ENCODE assay signal across 24 cellular contexts in genomic region chr3:107701299-107701698, GRCh38.
DNase-seq lines count a peak whose midpoint lies in the region; ATAC-seq, FAIRE-seq and TF ChIP-seq lines count a peak whose summit lies in the region.
"Had no signal": no experiment of that assay in that cellular context is flagged by ENCODE, and none has a peak within 500 bp of the region (broad histone marks: within the 10 kb centered on the region; RNA-seq: fewer than 3 reads in every experiment).

No MANE protein-coding gene starts in this region.

- H3K36me3 ChIP-seq in HepG2 (replicated peaks in 1 of 2; ENCODE audit: control insufficient read depth in 1 of 2, insufficient read depth in 2 of 2, low read length in 2 of 2) (no peaks in the 10 kb centered on the region), right lobe of liver (no peaks in the 10 kb centered on the region)
- H3K36me3 ChIP-seq: BE2C; BLaER1 treated with 17β-estradiol and CSF1 and Interleukin-3, amounts not matched to agents 10 nM and 100 nM had no signal

- no peak overlapping the region for H3K9ac ChIP-seq in HepG2 (ENCODE audit: insufficient read depth, low read depth, low read length)
- H3K9ac ChIP-seq: BLaER1 treated with 17β-estradiol and CSF1 and Interleukin-3, amounts not matched to agents 10 nM and 100 nM had no signal

- H3K4me3 ChIP-seq in HepG2 (replicated peaks in 1 of 3; ENCODE audit: insufficient read depth in 1 of 3, low read depth in 2 of 3, low read length in 3 of 3) (no peak overlapping the region), right lobe of liver (no peak overlapping the region)
- H3K4me3 ChIP-seq: BLaER1 treated with 17β-estradiol and CSF1 and Interleukin-3, amounts not matched to agents 10 nM and 100 nM; GM23338 had no signal

- no peak for TF ChIP-seq CTCF in HepG2 (CRISPR knock-in tag; IDR thresholded peaks at IDR 0.05)
- no peak for TF ChIP-seq CTCF in right lobe of liver (IDR thresholded peaks at IDR 0.05)
- TF ChIP-seq CTCF in neural crest cell (conservative IDR thresholded peaks at IDR 0.05), result no peak

- intact Hi-C loops in HepG2 (cut with micrococcal nuclease; ENCODE audit: unreplicated experiment), result no loop called here
- intact Hi-C loops in right lobe of liver (cut with DNase I), result no loop called here
- intact Hi-C loops in sciatic nerve (cut with DNase I), result no loop called here

- FAIRE-seq in HepG2 (lab: Jason Lieb, UNC), result no peak
- FAIRE-seq: A204.1, D721Med, G401.6, GM12892, GM19239 had no signal

- peak overlapping the region; percentile 54 for H3K27ac Mint-ChIP-seq in neural crest cell (ENCODE audit: unreplicated experiment)
- H3K27ac Mint-ChIP-seq: CD4-positive, alpha-beta T cell; CD8-positive, alpha-beta memory T cell; GM23338 had no signal

- no peak overlapping the region for H3K4me2 ChIP-seq in HepG2 (ENCODE audit: low read depth, low read length)
- H3K4me2 ChIP-seq: BLaER1 treated with 17β-estradiol and CSF1 and Interleukin-3, amounts not matched to agents 10 nM and 100 nM; GM23338 had no signal

- no peak for TF ChIP-seq POLR2A in HepG2 (IDR thresholded peaks at IDR 0.05; ENCODE audit: insufficient read depth in 1 of 2, low read depth in 2 of 2, low read length in 2 of 2)
- TF ChIP-seq POLR2A in right lobe of liver (IDR thresholded peaks at IDR 0.05), result no peak

- no peaks in the 10 kb centered on the region for H4K20me1 ChIP-seq in HepG2 (ENCODE audit: insufficient read depth, low read length)

- no peaks in the 10 kb centered on the region for H3K9me3 Mint-ChIP-seq in neural crest cell
- H3K9me3 Mint-ChIP-seq: CD4-positive, alpha-beta T cell; CD8-positive, alpha-beta memory T cell had no signal

- WGBS in HepG2 (ENCODE audit: low lambda C conversion rate), result 98% methylated on average over 2 of the region's 2 CpGs
- WGBS in right lobe of liver (ENCODE audit: insufficient coverage, low coverage, low lambda C conversion rate, missing lambda C conversion rate), result 100% methylated on average over 2 of the region's 2 CpGs

- no peaks in the 10 kb centered on the region for H3K79me2 ChIP-seq in HepG2 (ENCODE audit: insufficient read depth, low read length)

- H3K4me3 Mint-ChIP-seq in neural crest cell, result no peak overlapping the region
- H3K4me3 Mint-ChIP-seq: CD14-positive monocyte; CD4-positive, alpha-beta T cell; CD8-positive, alpha-beta memory T cell; GM23338 had no signal

- H3K4me1 Mint-ChIP-seq in neural crest cell, result peaks cover 35% of the 10 kb centered on the region

- ATAC-seq in HepG2 (no peak), right lobe of liver (no peak), GM19023 (IDR thresholded peaks at IDR 0.05; ENCODE audit: unreplicated experiment) (no peak), sciatic nerve (no peak), GM21737 (IDR thresholded peaks at IDR 0.05; ENCODE audit: unreplicated experiment) (no peak)
- ATAC-seq: GM23338 had no signal

- H3K27ac ChIP-seq in HepG2 (ENCODE audit: extremely low read length, insufficient read depth, low read length) (no peak overlapping the region), right lobe of liver (no peak overlapping the region)
- H3K27ac ChIP-seq: 22Rv1; BLaER1 treated with 17β-estradiol and CSF1 and Interleukin-3, amounts not matched to agents 10 nM and 100 nM had no signal

- no peak for TF ChIP-seq EP300 in HepG2 (IDR thresholded peaks at IDR 0.05; ENCODE audit: low read depth in 2 of 2, low read length in 2 of 2)
- TF ChIP-seq EP300 in HepG2 (CRISPR knock-in tag; IDR thresholded peaks at IDR 0.05; ENCODE audit: borderline replicate concordance), result no peak

- no peak overlapping the region for H2AFZ ChIP-seq in HepG2 (ENCODE audit: low read length)
- H2AFZ ChIP-seq: GM23338 had no signal

- in situ Hi-C loops in HepG2 (cut with HindIII; ENCODE audit: extremely low pct_ligation_motif_present, low pct_unique_long_range_greater_than_20kb), result no loop called here

- TF ChIP-seq RAD21 in HepG2 (CRISPR knock-in tag; IDR thresholded peaks at IDR 0.05), result no peak

- CTCF ChIA-PET in HepG2 (lab: Yijun Ruan, JAX; ENCODE audit: low intra/inter-chr PET ratio, low total read pairs), result no interaction called here

- no peaks in the 10 kb centered on the region for H3K27me3 Mint-ChIP-seq in neural crest cell (ENCODE audit: low read depth)
- H3K27me3 Mint-ChIP-seq: CD4-positive, alpha-beta T cell had no signal

- no TSS peak for BruUV-seq in HepG2 (replicated peaks; lab: Mats Ljungman, UMichigan)

- no peaks in the 10 kb centered on the region for H3K4me1 ChIP-seq in HepG2 (ENCODE audit: insufficient read depth, low read length)
- no peaks in the 10 kb centered on the region for H3K4me1 ChIP-seq in right lobe of liver
- H3K4me1 ChIP-seq: BE2C; BLaER1 treated with 17β-estradiol and CSF1 and Interleukin-3, amounts not matched to agents 10 nM and 100 nM had no signal

- H3K27me3 ChIP-seq in HepG2 (ENCODE audit: control insufficient read depth in 1 of 2, insufficient read depth in 2 of 2, low read length in 2 of 2) (no peaks in the 10 kb centered on the region), right lobe of liver (no peaks in the 10 kb centered on the region)
- H3K27me3 ChIP-seq: BE2C; BLaER1 treated with 17β-estradiol and CSF1 and Interleukin-3, amounts not matched to agents 10 nM and 100 nM had no signal

- DNase-seq in HepG2 (ENCODE audit: low spot score), result no peak
- DNase-seq in right lobe of liver, result no peak
- DNase-seq in NCI-H69 (lab: John Stamatoyannopoulos, UW), result peak; percentile 3
- no peak for DNase-seq in neural crest cell (ENCODE audit: low read depth, low spot score)
- DNase-seq in sciatic nerve (ENCODE audit: low spot score), result no peak
- DNase-seq: ACHN; AML-193; BE2C; CD4-positive, alpha-beta T cell; CD8-positive, alpha-beta memory T cell; DMS 273 treated with DMSO at 0.1 percent for 48 hours; DND-41; HCEC 1CT had no signal

- peaks cover 6% of the 10 kb centered on the region for H3K36me3 Mint-ChIP-seq in neural crest cell (ENCODE audit: low read depth)
- H3K36me3 Mint-ChIP-seq: CD14-positive monocyte had no signal

- H3K9me3 ChIP-seq in HepG2 (ENCODE audit: low read length) (no peaks in the 10 kb centered on the region), right lobe of liver (no peaks in the 10 kb centered on the region)
- H3K9me3 ChIP-seq: BE2C; BLaER1 treated with 17β-estradiol and CSF1 and Interleukin-3, amounts not matched to agents 10 nM and 100 nM had no signal

- POLR2A ChIA-PET in HepG2 (lab: Yijun Ruan, JAX), result no interaction called here

TF ChIP-seq in HepG2, 621 proteins besides CTCF, POLR2A, EP300 and RAD21:
- TF ChIP-seq KMT2A (CRISPR knock-in tag; IDR thresholded peaks at IDR 0.05) (no peak), SKI (IDR thresholded peaks at IDR 0.05; ENCODE audit: partially characterized antibody) (no peak), MAFF (IDR thresholded peaks at IDR 0.05; ENCODE audit: low read depth, low read length) (peak; percentile 65), MAFK (conservative IDR thresholded peaks at IDR 0.05 in 1 of 2, IDR thresholded peaks at IDR 0.05 in 1 of 2; ENCODE audit: low read length in 2 of 2) (peak; percentile 52 to 70), ZNF713 (CRISPR knock-in tag; IDR thresholded peaks at IDR 0.05) (no peak), PRMT3 (CRISPR knock-in tag; IDR thresholded peaks at IDR 0.05; ENCODE audit: borderline replicate concordance, low read depth) (no peak)
